ENCODE assay signal across 2 cellular contexts in the genomic region with DNA sequence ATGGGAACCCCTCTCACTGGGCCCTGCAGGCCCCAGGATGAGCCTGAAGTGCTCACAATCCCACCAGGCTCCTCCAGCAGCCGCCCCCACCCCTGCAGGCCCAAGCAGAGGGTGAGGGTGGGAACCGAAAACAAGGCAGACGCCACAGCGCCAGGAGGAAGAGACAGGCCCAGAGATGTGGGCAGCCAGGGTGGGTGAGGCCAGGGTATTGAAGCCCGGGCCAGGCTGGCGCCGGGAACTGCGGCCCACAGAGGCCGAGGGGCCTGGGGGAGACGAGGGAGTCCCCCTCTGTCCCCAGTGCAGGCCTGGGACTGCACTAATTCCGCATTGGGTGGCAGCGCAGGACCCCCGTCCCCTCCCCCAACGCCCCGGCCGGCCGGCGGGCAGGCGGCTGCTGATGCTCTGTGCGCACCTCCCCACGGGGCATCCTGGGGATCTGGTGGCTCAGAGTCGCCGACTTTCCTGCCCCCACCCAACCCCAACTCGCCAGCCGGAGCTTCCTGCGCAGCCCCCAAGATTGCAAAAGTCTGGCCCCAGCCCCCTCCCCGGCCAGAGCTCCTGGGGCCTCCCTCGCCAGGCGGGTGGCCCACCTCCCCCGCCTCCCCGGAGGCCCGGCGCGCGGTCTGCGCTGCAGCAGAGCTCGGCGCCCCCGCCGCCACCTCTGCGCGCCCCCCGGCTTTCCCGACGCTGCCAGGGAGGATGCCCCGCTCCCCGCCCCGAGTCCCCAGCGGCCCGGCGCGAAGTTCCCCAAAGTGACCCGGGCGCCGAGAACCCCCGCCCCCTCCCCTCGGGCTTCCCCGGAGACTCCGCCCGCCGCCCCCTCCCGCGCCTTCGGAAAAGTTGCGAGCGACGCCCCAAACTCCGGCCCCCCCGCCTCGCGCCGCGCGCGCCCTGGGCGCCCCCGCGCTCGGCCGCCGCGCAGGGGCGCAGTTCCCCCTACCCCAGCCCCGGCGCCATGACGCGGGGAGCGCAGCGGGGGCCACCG.
TF ChIP-seq lines count a peak whose summit lies in the region.

No MANE protein-coding gene starts in this region.

TF ChIP-seq in HEK293, 187 proteins besides CTCF, POLR2A, EP300 and RAD21:
- no peak for TF ChIP-seq ZNF202 (tag by site-specific recombination; IDR thresholded peaks at IDR 0.05; ENCODE audit: borderline replicate concordance)
- TF ChIP-seq ZFP41 (tag by site-specific recombination; IDR thresholded peaks at IDR 0.05; ENCODE audit: borderline replicate concordance) = no peak
- no peak for TF ChIP-seq ZNF140 (tag by site-specific recombination; IDR thresholded peaks at IDR 0.05)
- no peak for TF ChIP-seq BCL11A (tag by site-specific recombination; IDR thresholded peaks at IDR 0.05; ENCODE audit: low read depth)
- no peak for TF ChIP-seq TCF7L2 (IDR thresholded peaks at IDR 0.05; ENCODE audit: borderline replicate concordance, low read depth, low read length)
- TF ChIP-seq ZFP69B (tag by site-specific recombination; IDR thresholded peaks at IDR 0.05) = no peak
- TF ChIP-seq, protein P1, sequence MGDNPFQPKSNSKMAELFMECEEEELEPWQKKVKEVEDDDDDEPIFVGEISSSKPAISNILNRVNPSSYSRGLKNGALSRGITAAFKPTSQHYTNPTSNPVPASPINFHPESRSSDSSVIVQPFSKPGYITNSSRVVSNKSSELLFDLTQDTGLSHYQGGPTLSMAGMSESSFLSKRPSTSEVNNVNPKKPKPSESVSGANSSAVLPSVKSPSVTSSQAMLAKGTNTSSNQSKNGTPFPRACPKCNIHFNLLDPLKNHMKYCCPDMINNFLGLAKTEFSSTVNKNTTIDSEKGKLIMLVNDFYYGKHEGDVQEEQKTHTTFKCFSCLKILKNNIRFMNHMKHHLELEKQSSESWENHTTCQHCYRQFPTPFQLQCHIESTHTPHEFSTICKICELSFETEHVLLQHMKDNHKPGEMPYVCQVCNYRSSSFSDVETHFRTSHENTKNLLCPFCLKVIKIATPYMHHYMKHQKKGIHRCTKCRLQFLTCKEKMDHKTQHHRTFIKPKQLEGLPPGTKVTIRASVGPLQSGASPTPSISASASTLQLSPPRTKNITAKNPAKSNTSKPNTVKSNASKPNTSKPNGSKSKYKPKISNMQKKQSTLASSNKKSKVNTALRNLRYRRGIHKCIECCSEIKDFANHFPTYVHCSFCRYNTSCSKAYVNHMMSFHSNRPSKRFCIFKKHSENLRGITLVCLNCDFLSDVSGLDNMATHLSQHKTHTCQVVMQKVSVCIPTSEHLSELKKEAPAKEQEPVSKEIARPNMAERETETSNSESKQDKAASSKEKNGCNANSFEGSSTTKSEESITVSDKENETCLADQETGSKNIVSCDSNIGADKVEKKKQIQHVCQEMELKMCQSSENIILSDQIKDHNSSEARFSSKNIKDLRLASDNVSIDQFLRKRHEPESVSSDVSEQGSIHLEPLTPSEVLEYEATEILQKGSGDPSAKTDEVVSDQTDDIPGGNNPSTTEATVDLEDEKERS (tag by site-specific recombination; IDR thresholded peaks at IDR 0.05) = no peak
- peak; percentile 10; the same call in 1 of the 2 replicates for TF ChIP-seq EGR2 (tag by site-specific recombination; IDR thresholded peaks at IDR 0.05; ENCODE audit: low read depth)
- TF ChIP-seq, protein P2, sequence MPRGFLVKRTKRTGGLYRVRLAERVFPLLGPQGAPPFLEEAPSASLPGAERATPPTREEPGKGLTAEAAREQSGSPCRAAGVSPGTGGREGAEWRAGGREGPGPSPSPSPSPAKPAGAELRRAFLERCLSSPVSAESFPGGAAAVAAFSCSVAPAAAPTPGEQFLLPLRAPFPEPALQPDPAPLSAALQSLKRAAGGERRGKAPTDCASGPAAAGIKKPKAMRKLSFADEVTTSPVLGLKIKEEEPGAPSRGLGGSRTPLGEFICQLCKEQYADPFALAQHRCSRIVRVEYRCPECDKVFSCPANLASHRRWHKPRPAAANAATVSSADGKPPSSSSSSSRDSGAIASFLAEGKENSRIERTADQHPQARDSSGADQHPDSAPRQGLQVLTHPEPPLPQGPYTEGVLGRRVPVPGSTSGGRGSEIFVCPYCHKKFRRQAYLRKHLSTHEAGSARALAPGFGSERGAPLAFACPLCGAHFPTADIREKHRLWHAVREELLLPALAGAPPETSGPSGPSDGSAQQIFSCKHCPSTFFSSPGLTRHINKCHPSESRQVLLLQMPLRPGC (tag by site-specific recombination; IDR thresholded peaks at IDR 0.05) = no peak
- TF ChIP-seq ZNF341 (tag by site-specific recombination; IDR thresholded peaks at IDR 0.05; ENCODE audit: low read depth) = no peak
- peak; percentile 30 for TF ChIP-seq ZFHX2 (tag by site-specific recombination; conservative IDR thresholded peaks at IDR 0.05)
- TF ChIP-seq, protein P3, sequence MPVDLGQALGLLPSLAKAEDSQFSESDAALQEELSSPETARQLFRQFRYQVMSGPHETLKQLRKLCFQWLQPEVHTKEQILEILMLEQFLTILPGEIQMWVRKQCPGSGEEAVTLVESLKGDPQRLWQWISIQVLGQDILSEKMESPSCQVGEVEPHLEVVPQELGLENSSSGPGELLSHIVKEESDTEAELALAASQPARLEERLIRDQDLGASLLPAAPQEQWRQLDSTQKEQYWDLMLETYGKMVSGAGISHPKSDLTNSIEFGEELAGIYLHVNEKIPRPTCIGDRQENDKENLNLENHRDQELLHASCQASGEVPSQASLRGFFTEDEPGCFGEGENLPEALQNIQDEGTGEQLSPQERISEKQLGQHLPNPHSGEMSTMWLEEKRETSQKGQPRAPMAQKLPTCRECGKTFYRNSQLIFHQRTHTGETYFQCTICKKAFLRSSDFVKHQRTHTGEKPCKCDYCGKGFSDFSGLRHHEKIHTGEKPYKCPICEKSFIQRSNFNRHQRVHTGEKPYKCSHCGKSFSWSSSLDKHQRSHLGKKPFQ (tag by site-specific recombination; IDR thresholded peaks at IDR 0.05) = no peak
TF ChIP-seq in HEK293: peak in this region for 2.

TF ChIP-seq in H1, 55 proteins besides CTCF, POLR2A, EP300 and RAD21:
- no peak for TF ChIP-seq ZNF274 (IDR thresholded peaks at IDR 0.05; ENCODE audit: borderline replicate concordance, extremely low read depth, low read length)
- no peak for TF ChIP-seq SP2 (IDR thresholded peaks at IDR 0.05; ENCODE audit: low read length)
- TF ChIP-seq GABPA (IDR thresholded peaks at IDR 0.05; ENCODE audit: borderline replicate concordance, insufficient read depth, low read length) = peak; percentile 50; the same call in 1 of the 2 replicates
